ENCODE assay signal across 20 cellular contexts in genomic region chr10:102740229-102740628, GRCh38.
"Had no signal": no experiment of that assay in that cellular context is flagged by ENCODE, and none has a peak within 500 bp of the region (broad histone marks: within the 10 kb centered on the region; RNA-seq: fewer than 3 reads in every experiment).

No MANE protein-coding gene starts in this region.

- H3K36me3 Mint-ChIP-seq: natural killer cell had no signal

- H3K36me3 ChIP-seq: neural progenitor cell, ovary, right atrium auricular region, upper lobe of left lung, uterus had no signal

- H3K4me3 Mint-ChIP-seq: dendritic cell treated with granulocyte-macrophage colony-stimulating factor and Interleukin-4, amounts not matched to agents 40 ng/mL and 50 ng/mL, for 4 days; effector memory CD8-positive, alpha-beta T cell; natural killer cell had no signal

- H3K27ac Mint-ChIP-seq: dendritic cell treated with granulocyte-macrophage colony-stimulating factor and Interleukin-4, amounts not matched to agents 40 ng/mL and 50 ng/mL, for 4 days; natural killer cell; neural progenitor cell had no signal

- DNase-seq: effector memory CD8-positive, alpha-beta T cell; esophagus squamous epithelium; foreskin fibroblast; glutamatergic neuron; islet precursor cell; mammary epithelial cell; natural killer cell; nucleus accumbens; ovary; small intestine; stimulated activated CD4-positive, alpha-beta T cell treated with anti-CD3 and anti-CD28 coated beads, Interleukin-12 subunit alpha, Interleukin-12 subunit beta, amount 100 ng/mL, for 4 hours; stimulated activated naive CD4-positive, alpha-beta T cell treated with Interleukin-2 at 50 U/mL for 16 hours; tibial artery; upper lobe of left lung; uterus had no signal

- H3K9me3 ChIP-seq: esophagus squamous epithelium, gastroesophageal sphincter, ovary, right atrium auricular region, tibial artery, upper lobe of left lung, uterus had no signal

- H2AFZ ChIP-seq: neural progenitor cell had no signal

- H3K27me3 ChIP-seq: esophagus squamous epithelium, gastroesophageal sphincter, neural progenitor cell, ovary, right atrium auricular region, tibial artery, upper lobe of left lung, uterus had no signal

- H3K4me3 ChIP-seq: esophagus squamous epithelium, gastroesophageal sphincter, neural progenitor cell, ovary, right atrium auricular region, tibial artery, upper lobe of left lung, uterus had no signal

- H3K9me3 Mint-ChIP-seq: neural progenitor cell had no signal

- H3K4me2 ChIP-seq: neural progenitor cell had no signal

- ATAC-seq: effector memory CD8-positive, alpha-beta T cell; gastroesophageal sphincter; left lobe of liver; natural killer cell had no signal

- H3K27ac ChIP-seq: esophagus squamous epithelium, gastroesophageal sphincter, neural progenitor cell, ovary, right atrium auricular region, tibial artery, uterus had no signal

- H3K27me3 Mint-ChIP-seq: effector memory CD8-positive, alpha-beta T cell had no signal
